In the genomic region with DNA sequence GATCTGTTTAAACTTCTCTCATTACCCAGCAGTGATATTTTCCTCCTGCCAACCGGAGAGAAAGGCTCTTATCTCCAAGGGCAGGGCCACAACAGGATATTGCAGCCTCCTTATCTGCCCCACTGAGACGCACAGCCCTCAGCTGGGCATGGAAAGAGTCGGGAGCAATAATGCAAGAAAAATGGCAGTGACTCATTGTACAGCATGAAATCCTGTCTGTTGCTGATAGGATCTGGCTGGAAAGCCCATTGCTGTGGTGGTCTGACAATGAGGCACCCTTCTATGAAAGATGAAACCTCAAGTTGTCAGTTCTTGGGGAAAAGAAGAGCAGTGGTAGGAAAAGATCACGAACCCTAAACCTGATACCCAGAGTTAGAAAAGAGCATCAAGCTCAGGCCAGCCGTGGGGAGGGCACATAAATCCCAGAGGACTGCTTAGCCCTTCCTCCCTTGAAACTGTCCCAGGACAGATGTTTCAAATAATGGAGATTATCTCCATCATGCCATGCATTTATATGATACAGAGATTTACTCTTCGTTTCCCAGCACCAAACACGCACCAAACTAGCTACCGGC, we compare ENCODE assay signal across 11 cellular contexts. TPM values are rescaled to one million over a fixed set of nuclear protein-coding genes. Genes with fewer than 3 reads are reported as not detected.
DNase-seq lines count a peak whose midpoint lies in the region; ATAC-seq and TF ChIP-seq lines count a peak whose summit lies in the region.
"Had no signal": no experiment of that assay in that cellular context is flagged by ENCODE, and none has a peak within 500 bp of the region (broad histone marks: within the 10 kb centered on the region; RNA-seq: fewer than 3 reads in every experiment).

No MANE protein-coding gene starts in this region.

- CTCF ChIA-PET in activated naive CD4-positive, alpha-beta T cell treated with anti-CD3 and anti-CD28 coated beads for 36 hours (lab: Charles Lee) = interaction anchor here (0.6 to 2.4 kb wide), 2 partner anchors 29 to 136 kb away, joined by 3 to 7 read pairs; no protein-coding TSS in a partner anchor

- H3K4me1 Mint-ChIP-seq in neural progenitor cell = peaks cover 3% of the 10 kb centered on the region
- H3K4me1 Mint-ChIP-seq in activated naive CD4-positive, alpha-beta T cell treated with anti-CD3 and anti-CD28 coated beads for 36 hours (ENCODE audit: low read depth) = no peaks in the 10 kb centered on the region

- ATAC-seq in esophagus mucosa = peak; percentile 26
- no peak for ATAC-seq in GM18519 (IDR thresholded peaks at IDR 0.05; ENCODE audit: low FRiP score, unreplicated experiment)
- ATAC-seq: activated CD8-positive, alpha-beta memory T cell treated with anti-CD3 and anti-CD28 coated beads, Interleukin-2, amount 10 ng/mL, durations not matched to agents 7 days and 5 days had no signal

- no peaks in the 10 kb centered on the region for H3K79me2 ChIP-seq in neural progenitor cell (ENCODE audit: low read depth)

- no peaks in the 10 kb centered on the region for H3K36me3 Mint-ChIP-seq in neural progenitor cell
- no peaks in the 10 kb centered on the region for H3K36me3 Mint-ChIP-seq in activated naive CD4-positive, alpha-beta T cell treated with anti-CD3 and anti-CD28 coated beads for 36 hours (ENCODE audit: low read depth)
- H3K36me3 Mint-ChIP-seq: activated CD8-positive, alpha-beta memory T cell treated with anti-CD3 and anti-CD28 coated beads, Interleukin-2, amount 10 ng/mL, durations not matched to agents 7 days and 5 days had no signal

- peaks cover 3% of the 10 kb centered on the region for H3K9me3 Mint-ChIP-seq in neural progenitor cell
- no peaks in the 10 kb centered on the region for H3K9me3 Mint-ChIP-seq in activated naive CD4-positive, alpha-beta T cell treated with anti-CD3 and anti-CD28 coated beads for 36 hours

- DNase-seq in GDM1 (lab: John Stamatoyannopoulos, UW) (peak; percentile 43), RPMI7951 (ENCODE audit: low read depth) (peak; percentile 99), neural progenitor cell (ENCODE audit: low spot score) (no peak), epidermal melanocyte (ENCODE audit: insufficient read length, low spot score) (no peak)
- no peak for DNase-seq in activated naive CD4-positive, alpha-beta T cell treated with anti-CD3 and anti-CD28 coated beads for 36 hours
- no peak for DNase-seq in NK-92 treated with Interleukin-12 subunit alpha and Interleukin-12 subunit beta, amount 100 ng/mL, for 24 hours (lab: John Stamatoyannopoulos, UW)
- DNase-seq: activated CD8-positive, alpha-beta memory T cell treated with anti-CD3 and anti-CD28 coated beads, Interleukin-2, amount 10 ng/mL, durations not matched to agents 7 days and 5 days; DMS 273 treated with DMSO at 0.1 percent for 48 hours had no signal

- no peaks in the 10 kb centered on the region for H3K9me3 ChIP-seq in neural progenitor cell (ENCODE audit: low read depth)

- H3K27me3 Mint-ChIP-seq in neural progenitor cell (ENCODE audit: insufficient read depth, low read depth) = peaks cover 8% of the 10 kb centered on the region
- peaks cover 8% of the 10 kb centered on the region for H3K27me3 Mint-ChIP-seq in activated naive CD4-positive, alpha-beta T cell treated with anti-CD3 and anti-CD28 coated beads for 36 hours (ENCODE audit: low read depth)

- no peaks in the 10 kb centered on the region for H3K27me3 ChIP-seq in neural progenitor cell

- no peak overlapping the region for H3K9ac ChIP-seq in neural progenitor cell

- no peak overlapping the region for H2AFZ ChIP-seq in neural progenitor cell (replicated peaks)

- peak overlapping the region; percentile 34 for H3K27ac Mint-ChIP-seq in neural progenitor cell
- no peak overlapping the region for H3K27ac Mint-ChIP-seq in activated naive CD4-positive, alpha-beta T cell treated with anti-CD3 and anti-CD28 coated beads for 36 hours
- H3K27ac Mint-ChIP-seq: activated CD8-positive, alpha-beta memory T cell treated with anti-CD3 and anti-CD28 coated beads, Interleukin-2, amount 10 ng/mL, durations not matched to agents 7 days and 5 days had no signal

- intact Hi-C loops in activated naive CD4-positive, alpha-beta T cell treated with anti-CD3 and anti-CD28 coated beads for 36 hours (cut with micrococcal nuclease) = no loop called here

- H3K27ac ChIP-seq in neural progenitor cell = no peak overlapping the region
- H3K27ac ChIP-seq: SK-N-MC had no signal

- no peak overlapping the region for H3K4me3 ChIP-seq in neural progenitor cell
- H3K4me3 ChIP-seq: SK-N-MC had no signal

- H3K4me1 ChIP-seq in neural progenitor cell = no peaks in the 10 kb centered on the region

- H3K36me3 ChIP-seq in neural progenitor cell = no peaks in the 10 kb centered on the region

- TF ChIP-seq CTCF in neural progenitor cell (IDR thresholded peaks at IDR 0.05) = no peak

- no peak overlapping the region for H3K4me3 Mint-ChIP-seq in neural progenitor cell
- H3K4me3 Mint-ChIP-seq in activated naive CD4-positive, alpha-beta T cell treated with anti-CD3 and anti-CD28 coated beads for 36 hours = no peak overlapping the region
- H3K4me3 Mint-ChIP-seq: activated CD8-positive, alpha-beta memory T cell treated with anti-CD3 and anti-CD28 coated beads, Interleukin-2, amount 10 ng/mL, durations not matched to agents 7 days and 5 days had no signal

- H4K20me1 ChIP-seq in neural progenitor cell (ENCODE audit: low read depth) = no peaks in the 10 kb centered on the region

- H3K4me2 ChIP-seq in neural progenitor cell = no peak overlapping the region

- no peaks in the 10 kb centered on the region for H3F3A ChIP-seq in neural progenitor cell (ENCODE audit: low read depth)

RNA-seq across cellular contexts. Expression of gene FIGNL1, which starts 47.0 kb away (rescaled TPM):
- total RNA-seq in RPMI7951 (2014; rRNA removed; shearing (Covaris generic)) = 62.6 and 72.3 TPM in 2 replicates
- 15.9 TPM for total RNA-seq in esophagus mucosa
- 45.0 and 69.0 TPM in 2 replicates for total RNA-seq in neural progenitor cell (ENCODE audit: low replicate concordance)
- total RNA-seq in activated naive CD4-positive, alpha-beta T cell treated with anti-CD3 and anti-CD28 coated beads for 36 hours = 10 to 100 TPM; 43.7 to 44.4 TPM

Comparison
In these comparisons a context has a peak if more than half of its experiments do, and no peak if none do; other contexts are left out.
1. DNase-seq: peak in GDM1 (single experiment) and RPMI7951 (single experiment); none in neural progenitor cell (single experiment), activated naive CD4-positive, alpha-beta T cell treated with anti-CD3 and anti-CD28 coated beads for 36 hours (single experiment), NK-92 treated with Interleukin-12 subunit alpha and Interleukin-12 subunit beta, amount 100 ng/mL, for 24 hours (single experiment) and epidermal melanocyte (single experiment).